In genomic region chr15:58678683-58679082, GRCh38 we compare ENCODE assay signal across 25 cellular contexts.
DNase-seq lines count a peak whose midpoint lies in the region; ATAC-seq and TF ChIP-seq lines count a peak whose summit lies in the region.
"Had no signal": no experiment of that assay in that cellular context is flagged by ENCODE, and none has a peak within 500 bp of the region (broad histone marks: within the 10 kb centered on the region; RNA-seq: fewer than 3 reads in every experiment).

No MANE protein-coding gene starts in this region.

- peaks cover 6% of the 10 kb centered on the region for H3K4me1 ChIP-seq in right cardiac atrium (ENCODE audit: control insufficient read depth, insufficient read depth, low read length)
- H3K4me1 ChIP-seq in naive thymus-derived CD4-positive, alpha-beta T cell (ENCODE audit: control insufficient read depth in 2 of 2, insufficient read depth in 2 of 2, low read length in 2 of 2) = no peaks in the 10 kb centered on the region
- H3K4me1 ChIP-seq: parathyroid adenoma, suprapubic skin had no signal

- H3K4me1 Mint-ChIP-seq in naive thymus-derived CD4-positive, alpha-beta T cell = peaks cover 5 to 30% (median 19%) of the 10 kb centered on the region in 7 donors

- POLR2A ChIA-PET in naive thymus-derived CD4-positive, alpha-beta T cell (lab: Charles Lee) = no interaction called here

- no peak overlapping the region for H3K4me3 Mint-ChIP-seq in naive thymus-derived CD4-positive, alpha-beta T cell
- H3K4me3 Mint-ChIP-seq: natural killer cell had no signal

- DNase-seq in right cardiac atrium = no peak
- no peak for DNase-seq in left ventricle myocardium superior
- peak; percentile 23 for DNase-seq in brain microvascular endothelial cell
- peak; percentile 10 for DNase-seq in fibroblast of the aortic adventitia (ENCODE audit: low read depth)
- no peak for DNase-seq in naive thymus-derived CD4-positive, alpha-beta T cell
- no peak for DNase-seq in activated CD8-positive, alpha-beta memory T cell treated with anti-CD3 and anti-CD28 coated beads, Interleukin-2, amount 50 U/mL, for 48 hours
- DNase-seq in Ammon's horn (ENCODE audit: low spot score) = no peak
- DNase-seq: ACHN; activated CD4-positive, alpha-beta T cell treated with anti-CD3 and anti-CD28 coated beads for 1 hour; GOT3; KG1; kidney glomerular epithelial cell; mesendoderm; natural killer cell; NCI-H1105; NCI-H2081; NCI-H446; RPMI8226; T1000 had no signal

- 53% methylated on average over 2 of the region's 2 CpGs for WGBS in right cardiac atrium

- no peaks in the 10 kb centered on the region for H3K9me3 Mint-ChIP-seq in naive thymus-derived CD4-positive, alpha-beta T cell
- H3K9me3 Mint-ChIP-seq: activated naive CD4-positive, alpha-beta T cell treated with anti-CD3 and anti-CD28 coated beads, Interleukin-2, amount 50 U/mL, for 72 hours; natural killer cell had no signal

- in situ Hi-C loops in brain microvascular endothelial cell (cut with HindIII; ENCODE audit: low pct_ligation_motif_present, low sequenced_read_pairs) = no loop called here

- no peaks in the 10 kb centered on the region for H3K27me3 Mint-ChIP-seq in naive thymus-derived CD4-positive, alpha-beta T cell

- TF ChIP-seq CTCF in brain microvascular endothelial cell (IDR thresholded peaks at IDR 0.05; ENCODE audit: low read depth, low read length, missing control alignments) = no peak
- TF ChIP-seq CTCF in fibroblast of the aortic adventitia (IDR thresholded peaks at IDR 0.05; ENCODE audit: insufficient read depth, low read length) = no peak

- H3K27me3 ChIP-seq in right cardiac atrium (ENCODE audit: control insufficient read depth, insufficient read depth) (no peaks in the 10 kb centered on the region), brain microvascular endothelial cell (replicated peaks) (no peaks in the 10 kb centered on the region)
- no peaks in the 10 kb centered on the region for H3K27me3 ChIP-seq in naive thymus-derived CD4-positive, alpha-beta T cell (ENCODE audit: control insufficient read depth in 2 of 2, insufficient read depth in 2 of 2, low read length in 2 of 2)
- H3K27me3 ChIP-seq: suprapubic skin had no signal

- peaks cover 0 to 25% (median 8%) of the 10 kb centered on the region in 5 donors for H3K36me3 Mint-ChIP-seq in naive thymus-derived CD4-positive, alpha-beta T cell
- H3K36me3 Mint-ChIP-seq: activated naive CD4-positive, alpha-beta T cell treated with anti-CD3 and anti-CD28 coated beads, Interleukin-2, amount 50 U/mL, for 72 hours; natural killer cell had no signal

- H3K27ac ChIP-seq in right cardiac atrium (ENCODE audit: low read length) (no peak overlapping the region), brain microvascular endothelial cell (no peak overlapping the region)
- H3K27ac ChIP-seq in naive thymus-derived CD4-positive, alpha-beta T cell (ENCODE audit: low read depth, low read length) = no peak overlapping the region
- H3K27ac ChIP-seq: C4-2B, coronary artery, parathyroid adenoma, suprapubic skin had no signal

- peaks cover 2% of the 10 kb centered on the region for H3K36me3 ChIP-seq in brain microvascular endothelial cell (replicated peaks)
- no peaks in the 10 kb centered on the region for H3K36me3 ChIP-seq in naive thymus-derived CD4-positive, alpha-beta T cell (ENCODE audit: control insufficient read depth in 2 of 3, insufficient read depth in 3 of 3, low read length in 3 of 3)

- H3K9me3 ChIP-seq in right cardiac atrium (ENCODE audit: control insufficient read depth, low read length) = no peaks in the 10 kb centered on the region
- no peaks in the 10 kb centered on the region for H3K9me3 ChIP-seq in naive thymus-derived CD4-positive, alpha-beta T cell (ENCODE audit: control insufficient read depth in 2 of 3, low read length in 3 of 3)
- H3K9me3 ChIP-seq: suprapubic skin had no signal

- peak overlapping the region in 1 of 9 donors; percentile 25 for H3K27ac Mint-ChIP-seq in naive thymus-derived CD4-positive, alpha-beta T cell
- H3K27ac Mint-ChIP-seq: activated naive CD4-positive, alpha-beta T cell treated with anti-CD3 and anti-CD28 coated beads, Interleukin-2, amount 50 U/mL, for 72 hours had no signal

- intact Hi-C loops in right cardiac atrium (cut with DNase I) (no loop called here), left ventricle myocardium superior (cut with micrococcal nuclease) (no loop called here)
- intact Hi-C loops in naive thymus-derived CD4-positive, alpha-beta T cell (cut with micrococcal nuclease) = loop anchor here in 1 of 2 donors (10.0 kb wide), 1 partner anchor 66 kb away; the partner anchor contains the start of gene ADAM10

- H3K4me3 ChIP-seq in right cardiac atrium (ENCODE audit: low read length) (no peak overlapping the region), brain microvascular endothelial cell (ENCODE audit: low read depth, low read length) (no peak overlapping the region), fibroblast of the aortic adventitia (ENCODE audit: low read depth, low read length) (no peak overlapping the region)
- no peak overlapping the region for H3K4me3 ChIP-seq in naive thymus-derived CD4-positive, alpha-beta T cell (ENCODE audit: low read length)
- H3K4me3 ChIP-seq: coronary artery, suprapubic skin had no signal

- ATAC-seq in right cardiac atrium = peak; percentile 24 to 65
- no peak for ATAC-seq in left ventricle myocardium superior
- no peak for ATAC-seq in HG03175 (IDR thresholded peaks at IDR 0.05; ENCODE audit: unreplicated experiment)
- ATAC-seq in naive thymus-derived CD4-positive, alpha-beta T cell = no peak
- ATAC-seq: activated naive CD4-positive, alpha-beta T cell treated with anti-CD3 and anti-CD28 coated beads, Interleukin-2, amount 50 U/mL, for 72 hours; natural killer cell had no signal

- CTCF ChIA-PET in naive thymus-derived CD4-positive, alpha-beta T cell (lab: Charles Lee) = interaction anchor here (1.1 kb wide), 1 partner anchor 92 kb away, joined by 3 read pairs; the partner anchor contains the start of gene MINDY2

Comparison
In these comparisons a context has a peak if more than half of its experiments do, and no peak if none do; other contexts are left out.
1. ATAC-seq: peak in right cardiac atrium (2 of 2); none in left ventricle myocardium superior (single experiment), HG03175 (single experiment) and naive thymus-derived CD4-positive, alpha-beta T cell (single experiment).
2. DNase-seq: peak in brain microvascular endothelial cell (single experiment) and fibroblast of the aortic adventitia (single experiment); none in right cardiac atrium (0 of 3), left ventricle myocardium superior (single experiment), naive thymus-derived CD4-positive, alpha-beta T cell (0 of 9), activated CD8-positive, alpha-beta memory T cell treated with anti-CD3 and anti-CD28 coated beads, Interleukin-2, amount 50 U/mL, for 48 hours (single experiment) and Ammon's horn (single experiment).